In genomic region chr2:235940330-235940729, GRCh38 we compare ENCODE assay signal across 12 cellular contexts.
DNase-seq lines count a peak whose midpoint lies in the region; ATAC-seq, FAIRE-seq and TF ChIP-seq lines count a peak whose summit lies in the region.
"Had no signal": no experiment of that assay in that cellular context is flagged by ENCODE, and none has a peak within 500 bp of the region (broad histone marks: within the 10 kb centered on the region; RNA-seq: fewer than 3 reads in every experiment).

No MANE protein-coding gene starts in this region.

- FAIRE-seq in small intestine (lab: Jason Lieb, UNC), result no peak
- FAIRE-seq: GM12878 had no signal

- WGBS in small intestine, 3 donors, result 60 to 87% (median 84%) methylated on average over 8 of the region's 8 CpGs

- H3K36me3 ChIP-seq in right atrium auricular region, result peaks cover 5% of the 10 kb centered on the region
- no peaks in the 10 kb centered on the region for H3K36me3 ChIP-seq in small intestine (ENCODE audit: control insufficient read depth in 2 of 2, insufficient read depth in 2 of 2, low read length in 2 of 2)

- DNase-seq in HPDE6-E6E7 (ENCODE audit: extremely low spot score) (peak; percentile 49), right atrium auricular region (ENCODE audit: low spot score) (peak; percentile 68), small intestine (peak; percentile 5), AML-193 (lab: John Stamatoyannopoulos, UW) (no peak), activated gamma-delta T cell treated with Interleukin-2 at 50 U/mL for 16 hours (no peak), Kasumi-1 (lab: John Stamatoyannopoulos, UW) (no peak)
- DNase-seq: activated B cell treated with CpG ODN at 0.5 μM for 24 hours; naive thymus-derived CD4-positive, alpha-beta T cell; NCI-H2081 treated with DMSO at 0.1 percent for 48 hours had no signal

- no peak for TF ChIP-seq CTCF in right atrium auricular region (IDR thresholded peaks at IDR 0.05)

- H3K4me3 ChIP-seq in right atrium auricular region (no peak overlapping the region), small intestine (ENCODE audit: low read depth in 1 of 2, low read length in 2 of 2) (no peak overlapping the region)
- H3K4me3 ChIP-seq: GM12878 had no signal

- no peaks in the 10 kb centered on the region for H3K27me3 ChIP-seq in right atrium auricular region
- H3K27me3 ChIP-seq in small intestine (ENCODE audit: control insufficient read depth in 2 of 2, insufficient read depth in 2 of 2, low read length in 2 of 2), result no peaks in the 10 kb centered on the region

- H3K9me3 ChIP-seq in right atrium auricular region (peaks cover 0 to 5% of the 10 kb centered on the region in 2 donors), small intestine (ENCODE audit: control insufficient read depth, low read depth) (no peaks in the 10 kb centered on the region)

- H3K27ac ChIP-seq in angular gyrus (ENCODE audit: low read depth, low read length), result peak overlapping the region; percentile 17
- H3K27ac ChIP-seq in right atrium auricular region, result peak overlapping the region in 1 of 2 donors; percentile 1
- no peak overlapping the region for H3K27ac ChIP-seq in small intestine (ENCODE audit: low read depth in 1 of 2, low read length in 1 of 2)

- no peaks in the 10 kb centered on the region for H3K4me1 ChIP-seq in right atrium auricular region
- no peaks in the 10 kb centered on the region for H3K4me1 ChIP-seq in small intestine (ENCODE audit: control insufficient read depth in 2 of 2, insufficient read depth in 1 of 2, low read depth in 1 of 2, low read length in 1 of 2)

- no peak for ATAC-seq in GM18873 (IDR thresholded peaks at IDR 0.05; ENCODE audit: low FRiP score, unreplicated experiment)
- ATAC-seq: GM12878; naive thymus-derived CD4-positive, alpha-beta T cell had no signal

Comparison
In these comparisons a context has a peak if more than half of its experiments do, and no peak if none do; other contexts are left out.
1. DNase-seq: peak in HPDE6-E6E7 (single experiment), right atrium auricular region (single experiment) and small intestine (single experiment); none in AML-193 (0 of 2), activated gamma-delta T cell treated with Interleukin-2 at 50 U/mL for 16 hours (single experiment) and Kasumi-1 (0 of 2).